In the genomic region with DNA sequence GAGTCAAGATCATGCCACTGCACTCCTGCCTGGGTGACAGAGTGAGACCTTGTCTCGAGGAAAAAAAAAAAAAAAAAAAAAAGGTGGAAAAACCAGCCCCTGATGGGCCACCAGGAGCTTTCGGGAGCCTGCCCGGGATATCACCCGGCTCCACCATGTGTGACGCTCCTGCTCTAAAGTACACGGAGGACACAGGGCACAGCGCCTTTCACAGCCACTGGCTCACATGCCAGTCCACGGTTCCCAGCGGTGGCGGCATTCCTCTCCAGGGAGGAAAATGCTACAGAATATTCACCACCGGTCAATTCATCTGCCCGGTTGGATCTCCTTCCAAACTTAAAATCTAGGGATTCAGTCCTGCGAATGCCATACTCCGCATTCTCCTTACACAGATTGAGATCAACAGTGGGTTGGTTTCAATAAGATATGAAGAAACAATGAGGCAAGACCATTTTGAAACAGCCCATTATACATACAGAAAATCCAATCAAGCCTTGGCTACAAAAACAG, we compare ENCODE assay signal across 16 cellular contexts.
DNase-seq lines count a peak whose midpoint lies in the region; ATAC-seq lines count a peak whose summit lies in the region.
"Had no signal": no experiment of that assay in that cellular context is flagged by ENCODE, and none has a peak within 500 bp of the region (broad histone marks: within the 10 kb centered on the region; RNA-seq: fewer than 3 reads in every experiment).

No MANE protein-coding gene starts in this region.

- peaks cover 6% of the 10 kb centered on the region for H3K4me1 ChIP-seq in right cardiac atrium (ENCODE audit: control insufficient read depth, insufficient read depth, low read length)
- H3K4me1 ChIP-seq: BE2C had no signal

- DNase-seq in Right ventricle myocardium inferior (ENCODE audit: missing footprints): no peak
- no peak for DNase-seq in cardiac septum (ENCODE audit: low spot score)
- DNase-seq in right cardiac atrium: peak in 2 of 3 donors; percentile 38 to 70
- DNase-seq in renal cortical epithelial cell (ENCODE audit: low read depth): peak; percentile 29
- DNase-seq in NCI-H1092 treated with DMSO at 0.1 percent for 48 hours (lab: John Stamatoyannopoulos, UW): no peak
- no peak for DNase-seq in HPDE6-E6E7 (ENCODE audit: extremely low spot score)
- no peak for DNase-seq in COLO668 (lab: John Stamatoyannopoulos, UW; ENCODE audit: unreplicated experiment)
- DNase-seq: BE2C, GDM1, MG63, NCI-H1092, NCI-H524, PC-9 had no signal

- peak; percentile 59 for ATAC-seq in Right ventricle myocardium inferior
- ATAC-seq in right cardiac atrium: no peak
- ATAC-seq in GM18502 (IDR thresholded peaks at IDR 0.05; ENCODE audit: poor library complexity, unreplicated experiment): no peak
- ATAC-seq: GM12878 had no signal

- 92% methylated on average over 14 of the region's 14 CpGs for WGBS in right cardiac atrium

- intact Hi-C loops in Right ventricle myocardium inferior (cut with DNase I): no loop called here
- intact Hi-C loops in cardiac septum (cut with DNase I): no loop called here
- intact Hi-C loops in right cardiac atrium (cut with DNase I): no loop called here

- no peaks in the 10 kb centered on the region for H3K9me3 ChIP-seq in right cardiac atrium (ENCODE audit: control insufficient read depth, low read length)
- H3K9me3 ChIP-seq: BE2C, MG63 had no signal

- no peaks in the 10 kb centered on the region for H3K27me3 ChIP-seq in right cardiac atrium (ENCODE audit: control insufficient read depth, insufficient read depth)
- H3K27me3 ChIP-seq: BE2C, MG63 had no signal

- H3K27ac ChIP-seq in right cardiac atrium (ENCODE audit: low read length): no peak overlapping the region
- H3K27ac ChIP-seq: 22Rv1, PC-9 had no signal

- H3K4me3 ChIP-seq in right cardiac atrium (ENCODE audit: low read length): no peak overlapping the region
- H3K4me3 ChIP-seq: GM12878, MG63, PC-9 had no signal

Comparison
In these comparisons a context has a peak if more than half of its experiments do, and no peak if none do; other contexts are left out.
1. DNase-seq: peak in right cardiac atrium (2 of 3) and renal cortical epithelial cell (single experiment); none in Right ventricle myocardium inferior (single experiment), cardiac septum (single experiment), NCI-H1092 treated with DMSO at 0.1 percent for 48 hours (single experiment), HPDE6-E6E7 (single experiment) and COLO668 (single experiment).